In the genomic region with DNA sequence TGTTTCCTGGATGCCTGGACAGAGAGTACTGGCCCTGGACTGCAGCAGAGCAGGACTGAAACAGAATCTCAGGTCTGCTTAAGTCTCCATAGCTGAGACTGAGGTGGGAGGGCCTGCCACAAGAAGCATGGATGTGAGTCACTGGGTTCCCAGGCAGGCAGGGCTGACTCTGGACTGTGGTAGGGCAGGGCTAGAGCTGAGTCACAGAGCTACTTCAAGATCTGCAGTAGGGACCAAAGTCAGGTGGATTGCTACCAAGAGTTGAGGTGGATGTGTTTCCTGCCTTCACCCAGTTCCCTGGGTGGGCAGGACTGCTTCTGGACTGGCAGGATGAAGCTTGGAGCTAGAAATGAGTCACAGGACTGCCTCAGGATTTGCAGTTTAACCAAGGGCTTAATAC, we compare ENCODE assay signal across 19 cellular contexts.
DNase-seq lines count a peak whose midpoint lies in the region; ATAC-seq, FAIRE-seq and TF ChIP-seq lines count a peak whose summit lies in the region.
"Had no signal": no experiment of that assay in that cellular context is flagged by ENCODE, and none has a peak within 500 bp of the region (broad histone marks: within the 10 kb centered on the region; RNA-seq: fewer than 3 reads in every experiment).

No MANE protein-coding gene starts in this region.

- H3K4me3 ChIP-seq in bronchial epithelial cell (ENCODE audit: low read depth, low read length) (no peak overlapping the region), left lung (no peak overlapping the region)
- H3K4me3 ChIP-seq: GM12878, thoracic aorta had no signal

- H3K36me3 Mint-ChIP-seq in activated CD8-positive, alpha-beta T cell treated with anti-CD3 and anti-CD28 coated beads for 36 hours (ENCODE audit: low read depth) = no peaks in the 10 kb centered on the region
- no peaks in the 10 kb centered on the region for H3K36me3 Mint-ChIP-seq in activated CD8-positive, alpha-beta T cell treated with anti-CD3 and anti-CD28 coated beads, Interleukin-2, amount 10 ng/mL, durations not matched to agents 7 days and 5 days (ENCODE audit: low read depth)

- no peak overlapping the region for H3K27ac ChIP-seq in left lung
- H3K27ac ChIP-seq: parathyroid adenoma, thoracic aorta, VCaP had no signal

- no peaks in the 10 kb centered on the region for H3K4me1 ChIP-seq in left lung
- H3K4me1 ChIP-seq: parathyroid adenoma had no signal

- POLR2A ChIA-PET in activated CD8-positive, alpha-beta T cell treated with anti-CD3 and anti-CD28 coated beads for 36 hours (lab: Charles Lee) = no interaction called here
- POLR2A ChIA-PET in activated CD8-positive, alpha-beta T cell treated with anti-CD3 and anti-CD28 coated beads, Interleukin-2, amount 10 ng/mL, durations not matched to agents 7 days and 5 days (lab: Charles Lee) = no interaction called here

- no peak for TF ChIP-seq CTCF in activated CD8-positive, alpha-beta T cell treated with anti-CD3 and anti-CD28 coated beads for 36 hours (IDR thresholded peaks at IDR 0.05)
- TF ChIP-seq CTCF in bronchial epithelial cell (IDR thresholded peaks at IDR 0.05; ENCODE audit: insufficient read depth, low read length, severe bottlenecking) = no peak
- no peak for TF ChIP-seq CTCF in left lung (IDR thresholded peaks at IDR 0.05)

- H3K36me3 ChIP-seq in bronchial epithelial cell (ENCODE audit: control insufficient read depth, insufficient read depth, low read length) (no peaks in the 10 kb centered on the region), left lung (no peaks in the 10 kb centered on the region)
- H3K36me3 ChIP-seq: thoracic aorta had no signal

- peaks cover 3% of the 10 kb centered on the region for H3K27me3 Mint-ChIP-seq in activated CD8-positive, alpha-beta T cell treated with anti-CD3 and anti-CD28 coated beads for 36 hours
- H3K27me3 Mint-ChIP-seq in activated CD8-positive, alpha-beta T cell treated with anti-CD3 and anti-CD28 coated beads, Interleukin-2, amount 10 ng/mL, durations not matched to agents 7 days and 5 days (ENCODE audit: low read depth) = no peaks in the 10 kb centered on the region

- H3K27me3 ChIP-seq in bronchial epithelial cell (ENCODE audit: control insufficient read depth, insufficient read depth, low read length) (no peaks in the 10 kb centered on the region), left lung (no peaks in the 10 kb centered on the region)

- H3K27ac Mint-ChIP-seq in activated CD8-positive, alpha-beta T cell treated with anti-CD3 and anti-CD28 coated beads for 36 hours = no peak overlapping the region
- H3K27ac Mint-ChIP-seq in activated CD8-positive, alpha-beta T cell treated with anti-CD3 and anti-CD28 coated beads, Interleukin-2, amount 10 ng/mL, durations not matched to agents 7 days and 5 days = no peak overlapping the region

- no peak overlapping the region for H3K4me3 Mint-ChIP-seq in activated CD8-positive, alpha-beta T cell treated with anti-CD3 and anti-CD28 coated beads for 36 hours
- H3K4me3 Mint-ChIP-seq in activated CD8-positive, alpha-beta T cell treated with anti-CD3 and anti-CD28 coated beads, Interleukin-2, amount 10 ng/mL, durations not matched to agents 7 days and 5 days = no peak overlapping the region

- DNase-seq in activated CD8-positive, alpha-beta T cell treated with anti-CD3 and anti-CD28 coated beads for 36 hours = peak; percentile 6
- no peak for DNase-seq in activated CD8-positive, alpha-beta T cell treated with anti-CD3 and anti-CD28 coated beads, Interleukin-2, amount 10 ng/mL, durations not matched to agents 7 days and 5 days
- DNase-seq in HS-5 (ENCODE audit: low read depth) = peak; percentile 8
- DNase-seq in bronchial epithelial cell (ENCODE audit: low read depth) = peak; percentile 99
- DNase-seq in left lung = no peak
- DNase-seq in 8988T = no peak
- no peak for DNase-seq in hepatic stellate cell (ENCODE audit: low spot score)
- no peak for DNase-seq in EL
- DNase-seq: cerebellar nuclear complex, head of caudate nucleus, left cardiac atrium, NCI-H187, NCI-H526 treated with DMSO at 0.1 percent for 48 hours, small intestine, SW 1271 had no signal

- CTCF ChIA-PET in activated CD8-positive, alpha-beta T cell treated with anti-CD3 and anti-CD28 coated beads for 36 hours (lab: Charles Lee) = no interaction called here
- CTCF ChIA-PET in activated CD8-positive, alpha-beta T cell treated with anti-CD3 and anti-CD28 coated beads, Interleukin-2, amount 10 ng/mL, durations not matched to agents 7 days and 5 days (lab: Charles Lee) = no interaction called here

- no peak for ATAC-seq in activated CD8-positive, alpha-beta T cell treated with anti-CD3 and anti-CD28 coated beads for 36 hours
- ATAC-seq in activated CD8-positive, alpha-beta T cell treated with anti-CD3 and anti-CD28 coated beads, Interleukin-2, amount 10 ng/mL, durations not matched to agents 7 days and 5 days = no peak
- peak; percentile 67 for ATAC-seq in left lung
- ATAC-seq: GM12878, left cardiac atrium had no signal

- peaks cover 0 to 13% of the 10 kb centered on the region in 2 donors for H3K9me3 ChIP-seq in left lung
- H3K9me3 ChIP-seq: thoracic aorta had no signal

- H3K9me3 Mint-ChIP-seq in activated CD8-positive, alpha-beta T cell treated with anti-CD3 and anti-CD28 coated beads for 36 hours = peaks cover 5% of the 10 kb centered on the region
- H3K9me3 Mint-ChIP-seq in activated CD8-positive, alpha-beta T cell treated with anti-CD3 and anti-CD28 coated beads, Interleukin-2, amount 10 ng/mL, durations not matched to agents 7 days and 5 days (ENCODE audit: insufficient read depth) = no peaks in the 10 kb centered on the region

- H3K4me1 Mint-ChIP-seq in activated CD8-positive, alpha-beta T cell treated with anti-CD3 and anti-CD28 coated beads for 36 hours (ENCODE audit: low read depth) = no peaks in the 10 kb centered on the region
- H3K4me1 Mint-ChIP-seq in activated CD8-positive, alpha-beta T cell treated with anti-CD3 and anti-CD28 coated beads, Interleukin-2, amount 10 ng/mL, durations not matched to agents 7 days and 5 days (ENCODE audit: low read depth) = no peaks in the 10 kb centered on the region

- intact Hi-C loops in activated CD8-positive, alpha-beta T cell treated with anti-CD3 and anti-CD28 coated beads for 36 hours (cut with micrococcal nuclease) = no loop called here
- intact Hi-C loops in left lung (cut with DNase I) = no loop called here

- peak; percentile 99 for FAIRE-seq in bronchial epithelial cell (lab: Jason Lieb, UNC)
- FAIRE-seq: GM12878, small intestine had no signal

Comparison
In these comparisons a context has a peak if more than half of its experiments do, and no peak if none do; other contexts are left out.
1. DNase-seq: peak in activated CD8-positive, alpha-beta T cell treated with anti-CD3 and anti-CD28 coated beads for 36 hours (single experiment), HS-5 (single experiment) and bronchial epithelial cell (single experiment); none in activated CD8-positive, alpha-beta T cell treated with anti-CD3 and anti-CD28 coated beads, Interleukin-2, amount 10 ng/mL, durations not matched to agents 7 days and 5 days (single experiment), left lung (0 of 2), 8988T (single experiment), hepatic stellate cell (single experiment) and EL (single experiment).